ENCODE assay signal across 8 cellular contexts in the genomic region with DNA sequence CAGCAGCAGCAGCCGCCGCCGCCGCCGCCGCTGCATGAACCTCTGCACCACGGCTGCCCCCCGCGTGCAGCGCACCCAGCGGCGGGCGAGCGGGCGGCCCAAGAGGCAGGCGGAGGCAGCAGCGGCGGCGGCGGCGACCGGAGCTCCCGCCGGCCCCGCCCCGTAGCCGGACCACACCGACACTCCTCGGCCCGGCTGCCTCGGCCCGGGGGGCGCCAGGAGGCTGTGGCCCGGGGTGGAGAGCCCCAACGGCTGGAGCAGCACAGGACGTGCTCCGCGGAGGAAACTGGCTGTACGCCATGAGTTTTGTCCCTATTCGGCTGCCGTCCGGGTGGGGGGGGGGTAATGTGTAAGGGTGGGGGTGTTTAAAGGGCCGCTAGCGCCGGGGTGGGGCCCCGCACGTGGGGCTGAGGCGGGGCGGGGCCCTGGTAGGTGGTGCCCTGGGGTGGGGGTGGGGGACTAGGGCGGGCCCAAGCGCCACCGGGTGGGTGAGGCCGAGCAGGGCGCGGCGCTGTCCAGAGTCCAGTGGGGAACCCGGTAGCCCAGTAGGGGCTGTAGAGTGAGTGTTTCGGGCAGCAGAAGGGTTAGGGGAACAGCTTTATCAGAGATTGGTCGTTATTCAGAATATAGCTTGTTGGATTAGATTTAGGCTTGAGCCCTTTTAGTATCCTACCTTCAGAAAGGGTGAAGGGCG. TPM values are rescaled to one million over a fixed set of nuclear protein-coding genes. Genes with fewer than 3 reads are reported as not detected.
A peak's percentile ranks its signal among the peaks of the same experiment; 100 is the strongest.
DNase-seq lines count a peak whose midpoint lies in the region; ATAC-seq, FAIRE-seq and TF ChIP-seq lines count a peak whose summit lies in the region.

A gene with protein sequence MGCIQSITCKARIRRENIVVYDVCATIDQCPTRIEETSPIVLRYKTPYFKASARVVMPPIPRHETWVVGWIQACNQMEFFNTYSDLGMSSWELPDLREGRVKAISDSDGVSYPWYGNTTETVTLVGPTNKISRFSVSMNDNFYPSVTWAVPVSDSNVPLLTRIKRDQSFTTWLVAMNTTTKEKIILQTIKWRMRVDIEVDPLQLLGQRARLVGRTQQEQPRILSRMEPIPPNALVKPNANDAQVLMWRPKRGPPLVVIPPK (minus strand): TSS at position 301 of the 694 bp plus-strand sequence. CDS start 753 bp downstream, outside the sequence.

- intact Hi-C loops in activated CD4-positive, alpha-beta memory T cell treated with anti-CD3 and anti-CD28 coated beads for 36 hours (cut with micrococcal nuclease), result loop anchor here (2.0 to 5.0 kb wide), 4 partner anchors 86 to 670 kb away; a partner anchor contains a TSS

- CTCF ChIA-PET in A549 (lab: Yijun Ruan, JAX), result interaction anchor here (0.7 to 1.5 kb wide), 3 partner anchors 9 to 12 kb away, joined by 3 to 7 read pairs (median 3); no protein-coding TSS in a partner anchor
- CTCF ChIA-PET in activated CD4-positive, alpha-beta memory T cell treated with anti-CD3 and anti-CD28 coated beads for 36 hours (lab: Charles Lee), result interaction anchor here (0.6 kb wide), 1 partner anchor 396 kb away, joined by 3 read pairs; no protein-coding TSS in a partner anchor

- H3K4me3 Mint-ChIP-seq in activated CD4-positive, alpha-beta memory T cell treated with anti-CD3 and anti-CD28 coated beads for 36 hours, result peak within 1 kb of the TSS; percentile 67

- H3K4me2 ChIP-seq in A549, result peak within 1 kb of the TSS; percentile 85

- peaks cover 13% of the 10 kb centered on the region for H3K4me1 ChIP-seq in A549
- peaks cover 0 to 11% of the 10 kb centered on the region in 2 donors for H3K4me1 ChIP-seq in lung (ENCODE audit: control insufficient read depth in 2 of 2, insufficient read depth in 2 of 2, low read length in 2 of 2)

- H3K9me3 ChIP-seq in A549 (no peaks in the 10 kb centered on the region), lung (ENCODE audit: control insufficient read depth in 2 of 2, insufficient read depth in 1 of 2, low read length in 1 of 2) (no peaks in the 10 kb centered on the region)

- no peak within 1 kb of the TSS for H3K27ac Mint-ChIP-seq in activated CD4-positive, alpha-beta memory T cell treated with anti-CD3 and anti-CD28 coated beads for 36 hours

- no peak for TF ChIP-seq CTCF in A549 (IDR thresholded peaks at IDR 0.05)
- no peak for TF ChIP-seq CTCF in lung (IDR thresholded peaks at IDR 0.05; ENCODE audit: control extremely low read depth, extremely low read depth)

- 18% methylated on average over 4 of the region's 60 CpGs for WGBS in A549 (ENCODE audit: missing lambda C conversion rate)
- WGBS in lung, 2 donors, result 1 to 2% methylated on average over 32 to 60 of the region's 60 CpGs

- FAIRE-seq in A549 (lab: Jason Lieb, UNC), result no peak

- peak; percentile 68 to 79 for DNase-seq in A549 (ENCODE audit: low read depth in 1 of 2, low spot score in 1 of 2)
- DNase-seq in NCI-H510A (lab: John Stamatoyannopoulos, UW), result peak; percentile 86
- peak; percentile 72 for DNase-seq in activated CD4-positive, alpha-beta memory T cell treated with anti-CD3 and anti-CD28 coated beads for 36 hours
- peak; percentile 3 for DNase-seq in effector CD8-positive, alpha-beta T cell (lab: John Stamatoyannopoulos, UW)
- DNase-seq in lung (ENCODE audit: low spot score), result peak; percentile 75
- DNase-seq in stimulated activated CD4-positive, alpha-beta T cell treated with anti-CD3 and anti-CD28 coated beads, TNF-alpha, amount 100 ng/mL, for 48 hours (ENCODE audit: low read depth in 3 of 3), result peak; percentile 12 to 59 (median 42)

- no peak for TF ChIP-seq POLR2A in A549 (IDR thresholded peaks at IDR 0.05; ENCODE audit: low read length)

- POLR2A ChIA-PET in A549 (lab: Yijun Ruan, JAX), result no interaction called here
- POLR2A ChIA-PET in activated CD4-positive, alpha-beta memory T cell treated with anti-CD3 and anti-CD28 coated beads for 36 hours (lab: Charles Lee), result no interaction called here

- H3K4me3 ChIP-seq in A549, result peak within 1 kb of the TSS; percentile 57
- H3K4me3 ChIP-seq in lung, result peak within 1 kb of the TSS; percentile 75

- TF ChIP-seq EP300 in A549 (IDR thresholded peaks at IDR 0.05), result no peak

- peaks cover 33% of the 10 kb centered on the region for H3K27me3 Mint-ChIP-seq in activated CD4-positive, alpha-beta memory T cell treated with anti-CD3 and anti-CD28 coated beads for 36 hours

- H3K27ac ChIP-seq in A549 (peak within 1 kb of the TSS; percentile 65 to 86), lung (ENCODE audit: low read depth in 1 of 2, low read length in 1 of 2) (peak within 1 kb of the TSS in 1 of 2 donors; percentile 88)

- ATAC-seq in A549 (peak; percentile 74 to 85), GM18511 (IDR thresholded peaks at IDR 0.05; ENCODE audit: unreplicated experiment) (peak; percentile 40), HG03025 (IDR thresholded peaks at IDR 0.05; ENCODE audit: low FRiP score, unreplicated experiment) (peak; percentile 41), lung (ENCODE audit: insufficient read depth, low FRiP score) (peak; percentile 87)

- H3K9me3 Mint-ChIP-seq in activated CD4-positive, alpha-beta memory T cell treated with anti-CD3 and anti-CD28 coated beads for 36 hours, result no peaks in the 10 kb centered on the region

- TF ChIP-seq RAD21 in A549 (conservative IDR thresholded peaks at IDR 0.05 in 1 of 2, IDR thresholded peaks at IDR 0.05 in 1 of 2), result no peak

- H3K27me3 ChIP-seq in lung (ENCODE audit: control insufficient read depth, insufficient read depth), result no peaks in the 10 kb centered on the region

- no peaks in the 10 kb centered on the region for H3K36me3 Mint-ChIP-seq in activated CD4-positive, alpha-beta memory T cell treated with anti-CD3 and anti-CD28 coated beads for 36 hours

- H3K36me3 ChIP-seq in lung (ENCODE audit: control insufficient read depth in 2 of 2, insufficient read depth in 2 of 2, low read length in 2 of 2), result no peaks in the 10 kb centered on the region

- peaks cover 23% of the 10 kb centered on the region for H3K4me1 Mint-ChIP-seq in activated CD4-positive, alpha-beta memory T cell treated with anti-CD3 and anti-CD28 coated beads for 36 hours (ENCODE audit: low read depth)

TF ChIP-seq in A549, 52 proteins besides CTCF, POLR2A, EP300 and RAD21:
- TF ChIP-seq, protein P1, sequence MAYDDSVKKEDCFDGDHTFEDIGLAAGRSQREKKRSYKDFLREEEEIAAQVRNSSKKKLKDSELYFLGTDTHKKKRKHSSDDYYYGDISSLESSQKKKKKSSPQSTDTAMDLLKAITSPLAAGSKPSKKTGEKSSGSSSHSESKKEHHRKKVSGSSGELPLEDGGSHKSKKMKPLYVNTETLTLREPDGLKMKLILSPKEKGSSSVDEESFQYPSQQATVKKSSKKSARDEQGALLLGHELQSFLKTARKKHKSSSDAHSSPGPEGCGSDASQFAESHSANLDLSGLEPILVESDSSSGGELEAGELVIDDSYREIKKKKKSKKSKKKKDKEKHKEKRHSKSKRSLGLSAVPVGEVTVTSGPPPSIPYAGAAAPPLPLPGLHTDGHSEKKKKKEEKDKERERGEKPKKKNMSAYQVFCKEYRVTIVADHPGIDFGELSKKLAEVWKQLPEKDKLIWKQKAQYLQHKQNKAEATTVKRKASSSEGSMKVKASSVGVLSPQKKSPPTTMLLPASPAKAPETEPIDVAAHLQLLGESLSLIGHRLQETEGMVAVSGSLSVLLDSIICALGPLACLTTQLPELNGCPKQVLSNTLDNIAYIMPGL (CRISPR knock-in tag; IDR thresholded peaks at IDR 0.05; ENCODE audit: borderline replicate concordance), result no peak
- TF ChIP-seq PHF8 (IDR thresholded peaks at IDR 0.05; ENCODE audit: borderline replicate concordance, low read depth) (no peak), HOXB5 (CRISPR knock-in tag; IDR thresholded peaks at IDR 0.05) (no peak), CHD2 (IDR thresholded peaks at IDR 0.05; ENCODE audit: low read length, partially characterized antibody) (no peak), POLR2AphosphoS2 (conservative IDR thresholded peaks at IDR 0.05; ENCODE audit: low read length) (no peak), JUN (IDR thresholded peaks at IDR 0.05) (peak in 1 of 2 experiments; percentile 53; a peak in 1 of 5 replicates)
- TF ChIP-seq, protein P2, sequence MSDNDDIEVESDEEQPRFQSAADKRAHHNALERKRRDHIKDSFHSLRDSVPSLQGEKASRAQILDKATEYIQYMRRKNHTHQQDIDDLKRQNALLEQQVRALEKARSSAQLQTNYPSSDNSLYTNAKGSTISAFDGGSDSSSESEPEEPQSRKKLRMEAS (IDR thresholded peaks at IDR 0.05), result peak; percentile 38
- TF ChIP-seq, protein P3, sequence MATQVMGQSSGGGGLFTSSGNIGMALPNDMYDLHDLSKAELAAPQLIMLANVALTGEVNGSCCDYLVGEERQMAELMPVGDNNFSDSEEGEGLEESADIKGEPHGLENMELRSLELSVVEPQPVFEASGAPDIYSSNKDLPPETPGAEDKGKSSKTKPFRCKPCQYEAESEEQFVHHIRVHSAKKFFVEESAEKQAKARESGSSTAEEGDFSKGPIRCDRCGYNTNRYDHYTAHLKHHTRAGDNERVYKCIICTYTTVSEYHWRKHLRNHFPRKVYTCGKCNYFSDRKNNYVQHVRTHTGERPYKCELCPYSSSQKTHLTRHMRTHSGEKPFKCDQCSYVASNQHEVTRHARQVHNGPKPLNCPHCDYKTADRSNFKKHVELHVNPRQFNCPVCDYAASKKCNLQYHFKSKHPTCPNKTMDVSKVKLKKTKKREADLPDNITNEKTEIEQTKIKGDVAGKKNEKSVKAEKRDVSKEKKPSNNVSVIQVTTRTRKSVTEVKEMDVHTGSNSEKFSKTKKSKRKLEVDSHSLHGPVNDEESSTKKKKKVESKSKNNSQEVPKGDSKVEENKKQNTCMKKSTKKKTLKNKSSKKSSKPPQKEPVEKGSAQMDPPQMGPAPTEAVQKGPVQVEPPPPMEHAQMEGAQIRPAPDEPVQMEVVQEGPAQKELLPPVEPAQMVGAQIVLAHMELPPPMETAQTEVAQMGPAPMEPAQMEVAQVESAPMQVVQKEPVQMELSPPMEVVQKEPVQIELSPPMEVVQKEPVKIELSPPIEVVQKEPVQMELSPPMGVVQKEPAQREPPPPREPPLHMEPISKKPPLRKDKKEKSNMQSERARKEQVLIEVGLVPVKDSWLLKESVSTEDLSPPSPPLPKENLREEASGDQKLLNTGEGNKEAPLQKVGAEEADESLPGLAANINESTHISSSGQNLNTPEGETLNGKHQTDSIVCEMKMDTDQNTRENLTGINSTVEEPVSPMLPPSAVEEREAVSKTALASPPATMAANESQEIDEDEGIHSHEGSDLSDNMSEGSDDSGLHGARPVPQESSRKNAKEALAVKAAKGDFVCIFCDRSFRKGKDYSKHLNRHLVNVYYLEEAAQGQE (IDR thresholded peaks at IDR 0.05), result peak; percentile 56; the same call in 1 of the 2 replicates

RNA-seq across cellular contexts. Expression of the gene that starts here (rescaled TPM):
- polyA plus RNA-seq in A549 (2011; rRNA removed) (0.20 and 0.34 TPM in 2 replicates), A549 (2017; fragmentation: RNase III; extraction: RNeasy Plus Mini Kit Qiagen cat#74134 plus additional on column Dnase treatment) (0.12 to 0.13 TPM (median 0.13 TPM) in 3 replicates), lung (under 1 TPM; 0.30 to 0.34 TPM)
- 0.25 and 0.29 TPM in 2 replicates for polyA plus RNA-seq in A549 (2012; cell fraction: cytosol; rRNA removed)
- 0.25 and 0.43 TPM in 2 replicates for polyA plus RNA-seq in A549 (2012; cell fraction: nucleus; rRNA removed)
- 0.29 TPM in 1 of 2 replicates, not detected in the other for polyA minus RNA-seq in A549 (2011; rRNA and poly(A)+ RNA removed)
- under 1 TPM; 0.24 to 0.27 TPM for total RNA-seq in activated CD4-positive, alpha-beta memory T cell treated with anti-CD3 and anti-CD28 coated beads for 36 hours
- total RNA-seq in lung, result 1 to 10 TPM in 1 of 2 donors, under 1 TPM in 1; 0.57 to 1.4 TPM

Comparison
In these comparisons a context has a peak if more than half of its experiments do, and no peak if none do; other contexts are left out.
1. Peak in DNase-seq, ATAC-seq, H3K4me3 ChIP-seq, H3K27ac ChIP-seq and H3K4me2 ChIP-seq in A549; RNA of the gene not detected or under 1 TPM.
2. Peak in DNase-seq in activated CD4-positive, alpha-beta memory T cell treated with anti-CD3 and anti-CD28 coated beads for 36 hours; RNA of the gene not detected or under 1 TPM.
3. DNase-seq: peak in every context shown above with its lines; median percentile 86 in NCI-H510A; 75 in lung; 74 in A549; 72 in activated CD4-positive, alpha-beta memory T cell treated with anti-CD3 and anti-CD28 coated beads for 36 hours; 42 in stimulated activated CD4-positive, alpha-beta T cell treated with anti-CD3 and anti-CD28 coated beads, TNF-alpha, amount 100 ng/mL, for 48 hours; 3 in effector CD8-positive, alpha-beta T cell.